Comparison of ENCODE assay signal across 24 cellular contexts in genomic region chr1:51317798-51318197, GRCh38. TPM values are rescaled to one million over a fixed set of nuclear protein-coding genes. Genes with fewer than 3 reads are reported as not detected.
"Had no signal": no experiment of that assay in that cellular context is flagged by ENCODE, and none has a peak within 500 bp of the region (broad histone marks: within the 10 kb centered on the region; RNA-seq: fewer than 3 reads in every experiment).

No MANE protein-coding gene starts in this region.

- H3K27me3 ChIP-seq: heart right ventricle, hepatocyte, neural progenitor cell, pancreas, suprapubic skin, tibial artery, upper lobe of right lung had no signal

- H3K4me3 Mint-ChIP-seq: memory B cell; naive thymus-derived CD8-positive, alpha-beta T cell; nephron progenitor cell; neural progenitor cell; stimulated activated effector memory CD8-positive, alpha-beta T cell treated with anti-CD3 and anti-CD28 coated beads, Interleukin-12 subunit alpha, Interleukin-12 subunit beta, amount 100 ng/mL, for 72 hours; stimulated activated naive CD8-positive, alpha-beta T cell treated with anti-CD3 and anti-CD28 coated beads, Interleukin-15, Interleukin-2, amounts not matched to agents 100 ng/mL and 50 ng/mL, for 24 hours had no signal

- FAIRE-seq: pancreas, urothelium cell line had no signal

- H3K27ac ChIP-seq: heart right ventricle, hepatocyte, left ventricle myocardium inferior, neural progenitor cell, prostate gland, skin epidermis, suprapubic skin, thoracic aorta, tibial artery, upper lobe of right lung had no signal

- H3K4me3 ChIP-seq: heart right ventricle, hepatocyte, left ventricle myocardium inferior, neural progenitor cell, pancreas, prostate gland, skin epidermis, suprapubic skin, thoracic aorta, tibial artery, upper lobe of right lung had no signal

- DNase-seq: heart right ventricle; islet precursor cell; left ventricle myocardium inferior; nephron progenitor cell; retina; stimulated activated CD4-positive, alpha-beta T cell treated with anti-CD3 and anti-CD28 coated beads, Interleukin-4, amount 100 ng/mL, for 24 hours; stimulated activated naive CD4-positive, alpha-beta T cell; tibial artery; trophoblast cell; upper lobe of right lung had no signal

- H3K79me2 ChIP-seq: hepatocyte had no signal

- H3K4me1 ChIP-seq: left ventricle myocardium inferior had no signal

- H3K9me3 ChIP-seq: heart right ventricle, left ventricle myocardium inferior, pancreas, prostate gland, suprapubic skin, thoracic aorta, tibial artery, upper lobe of right lung had no signal

- H3K27me3 Mint-ChIP-seq: stimulated activated naive CD8-positive, alpha-beta T cell treated with anti-CD3 and anti-CD28 coated beads, Interleukin-15, Interleukin-2, amounts not matched to agents 100 ng/mL and 50 ng/mL, for 24 hours had no signal

- H3K4me1 Mint-ChIP-seq: memory B cell had no signal

- H3K4me2 ChIP-seq: hepatocyte had no signal

- H3K9ac ChIP-seq: neural progenitor cell had no signal

- H3K9me3 Mint-ChIP-seq: memory B cell; naive thymus-derived CD8-positive, alpha-beta T cell; nephron progenitor cell; neural progenitor cell; stimulated activated effector memory CD8-positive, alpha-beta T cell treated with anti-CD3 and anti-CD28 coated beads, Interleukin-12 subunit alpha, Interleukin-12 subunit beta, amount 100 ng/mL, for 72 hours; stimulated activated naive CD8-positive, alpha-beta T cell treated with anti-CD3 and anti-CD28 coated beads, Interleukin-15, Interleukin-2, amounts not matched to agents 100 ng/mL and 50 ng/mL, for 24 hours had no signal

- H3K27ac Mint-ChIP-seq: memory B cell; naive thymus-derived CD8-positive, alpha-beta T cell; nephron progenitor cell; stimulated activated effector memory CD8-positive, alpha-beta T cell treated with anti-CD3 and anti-CD28 coated beads, Interleukin-12 subunit alpha, Interleukin-12 subunit beta, amount 100 ng/mL, for 72 hours; stimulated activated naive CD8-positive, alpha-beta T cell treated with anti-CD3 and anti-CD28 coated beads, Interleukin-15, Interleukin-2, amounts not matched to agents 100 ng/mL and 50 ng/mL, for 24 hours had no signal

- H3K36me3 ChIP-seq: heart right ventricle, left ventricle myocardium inferior, neural progenitor cell, pancreas, prostate gland, suprapubic skin, thoracic aorta, tibial artery, upper lobe of right lung had no signal

- ATAC-seq: heart right ventricle; naive thymus-derived CD8-positive, alpha-beta T cell; pancreas; right cardiac atrium; sciatic nerve; stimulated activated effector memory CD8-positive, alpha-beta T cell treated with anti-CD3 and anti-CD28 coated beads, Interleukin-12 subunit alpha, Interleukin-12 subunit beta, amount 100 ng/mL, for 72 hours; upper lobe of right lung had no signal

- H2AFZ ChIP-seq: hepatocyte, neural progenitor cell had no signal

RNA-seq across cellular contexts. Expression of gene TTC39A, which starts 12.6 kb away (rescaled TPM):
- total RNA-seq: naive thymus-derived CD8-positive, alpha-beta T cell had no signal
